ENCODE assay signal across 12 cellular contexts in genomic region chr2:156908825-156909224, GRCh38.
DNase-seq lines count a peak whose midpoint lies in the region; ATAC-seq and TF ChIP-seq lines count a peak whose summit lies in the region.
"Had no signal": no experiment of that assay in that cellular context is flagged by ENCODE, and none has a peak within 500 bp of the region (broad histone marks: within the 10 kb centered on the region; RNA-seq: fewer than 3 reads in every experiment).

No MANE protein-coding gene starts in this region.

- no peaks in the 10 kb centered on the region for H3K9me3 ChIP-seq in CD4-positive, alpha-beta memory T cell (ENCODE audit: control insufficient read depth in 1 of 2, low read length in 2 of 2)
- H3K9me3 ChIP-seq: sigmoid colon had no signal

- H3K4me1 Mint-ChIP-seq in CD4-positive, alpha-beta memory T cell, result no peaks in the 10 kb centered on the region

- no peak overlapping the region for H3K27ac ChIP-seq in dorsolateral prefrontal cortex
- H3K27ac ChIP-seq in CD4-positive, alpha-beta memory T cell (ENCODE audit: low read depth, low read length), result no peak overlapping the region
- H3K27ac ChIP-seq: sigmoid colon had no signal

- no peaks in the 10 kb centered on the region for H3K36me3 ChIP-seq in CD4-positive, alpha-beta memory T cell (ENCODE audit: insufficient read depth, low read length)
- H3K36me3 ChIP-seq: sigmoid colon had no signal

- H3K9me3 Mint-ChIP-seq in CD4-positive, alpha-beta memory T cell, result no peaks in the 10 kb centered on the region
- H3K9me3 Mint-ChIP-seq: activated naive CD4-positive, alpha-beta T cell treated with anti-CD3 and anti-CD28 coated beads for 36 hours had no signal

- ATAC-seq in GM21619 (IDR thresholded peaks at IDR 0.05; ENCODE audit: unreplicated experiment) (peak; percentile 82), HG03457 (IDR thresholded peaks at IDR 0.05; ENCODE audit: unreplicated experiment) (peak; percentile 91)

- H3K36me3 Mint-ChIP-seq in CD4-positive, alpha-beta memory T cell, result no peaks in the 10 kb centered on the region

- POLR2A ChIA-PET in CD4-positive, alpha-beta memory T cell (lab: Charles Lee; ENCODE audit: partially characterized antibody), result no interaction called here

- H3K27me3 Mint-ChIP-seq in CD4-positive, alpha-beta memory T cell, result peaks cover 0 to 4% of the 10 kb centered on the region in 2 donors

- H3K27ac Mint-ChIP-seq in CD4-positive, alpha-beta memory T cell, result no peak overlapping the region
- H3K27ac Mint-ChIP-seq: activated naive CD4-positive, alpha-beta T cell treated with anti-CD3 and anti-CD28 coated beads for 36 hours had no signal

- H3K27me3 ChIP-seq in dorsolateral prefrontal cortex, result no peaks in the 10 kb centered on the region
- H3K27me3 ChIP-seq in CD4-positive, alpha-beta memory T cell (ENCODE audit: insufficient read depth, low read length), result no peaks in the 10 kb centered on the region
- H3K27me3 ChIP-seq: sigmoid colon had no signal

- CTCF ChIA-PET in CD4-positive, alpha-beta memory T cell (lab: Charles Lee; ENCODE audit: partially characterized antibody), result no interaction called here

- no peaks in the 10 kb centered on the region for H3K4me1 ChIP-seq in CD4-positive, alpha-beta memory T cell (ENCODE audit: insufficient read depth, low read length)
- H3K4me1 ChIP-seq: sigmoid colon had no signal

- intact Hi-C loops in dorsolateral prefrontal cortex (cut with DNase I), result no loop called here
- intact Hi-C loops in CD4-positive, alpha-beta memory T cell (cut with micrococcal nuclease), result no loop called here

- no peak for TF ChIP-seq CTCF in dorsolateral prefrontal cortex (IDR thresholded peaks at IDR 0.05 in 54 of 56, conservative IDR thresholded peaks at IDR 0.05 in 2 of 56; ENCODE audit: low read depth in 1 of 56, partially characterized antibody in 56 of 56)

- no peak overlapping the region for H3K4me3 Mint-ChIP-seq in CD4-positive, alpha-beta memory T cell
- H3K4me3 Mint-ChIP-seq: activated naive CD4-positive, alpha-beta T cell treated with anti-CD3 and anti-CD28 coated beads for 36 hours had no signal

- no peak overlapping the region for H3K4me3 ChIP-seq in dorsolateral prefrontal cortex
- no peak overlapping the region for H3K4me3 ChIP-seq in CD4-positive, alpha-beta memory T cell (ENCODE audit: low read length in 2 of 2)
- H3K4me3 ChIP-seq: sigmoid colon had no signal

- DNase-seq in GM04504 (ENCODE audit: low read depth) (peak; percentile 25), fibroblast of gingiva (ENCODE audit: low read depth) (peak; percentile 62), dorsolateral prefrontal cortex (no peak), iPS-NIHi11 (ENCODE audit: low spot score) (no peak), NCI-H526 (lab: John Stamatoyannopoulos, UW) (no peak)
- DNase-seq in CD4-positive, alpha-beta memory T cell, result no peak
- DNase-seq: activated naive CD4-positive, alpha-beta T cell treated with anti-CD3 and anti-CD28 coated beads for 36 hours; DMS79; SHP77 treated with DMSO at 0.1 percent for 48 hours; sigmoid colon had no signal

Comparison
In these comparisons a context has a peak if more than half of its experiments do, and no peak if none do; other contexts are left out.
1. DNase-seq: peak in GM04504 (single experiment) and fibroblast of gingiva (single experiment); none in dorsolateral prefrontal cortex (0 of 10), iPS-NIHi11 (single experiment), CD4-positive, alpha-beta memory T cell (0 of 5) and NCI-H526 (0 of 2).